Comparison of ENCODE assay signal across 16 cellular contexts in the genomic region with DNA sequence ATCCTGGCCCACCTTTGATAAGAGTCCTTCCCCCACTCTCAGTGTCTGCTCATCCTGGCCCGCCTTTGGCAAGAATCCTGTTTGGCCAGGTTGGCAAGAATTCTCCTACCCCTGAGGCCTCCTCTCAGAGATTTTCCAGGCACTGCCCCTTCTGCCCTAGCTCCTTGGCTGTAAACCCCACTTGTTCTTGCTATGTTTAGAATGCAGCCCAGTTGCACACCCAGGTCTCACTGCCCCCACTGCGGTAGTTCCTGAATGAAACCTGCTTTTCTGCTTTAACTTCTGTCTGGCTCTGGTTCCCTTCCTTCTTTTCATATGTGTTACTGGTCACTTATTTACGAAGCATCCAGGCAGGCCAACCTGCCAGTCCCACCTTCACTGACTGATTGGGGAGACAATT.
DNase-seq lines count a peak whose midpoint lies in the region; TF ChIP-seq lines count a peak whose summit lies in the region.
"Had no signal": no experiment of that assay in that cellular context is flagged by ENCODE, and none has a peak within 500 bp of the region (broad histone marks: within the 10 kb centered on the region; RNA-seq: fewer than 3 reads in every experiment).

No MANE protein-coding gene starts in this region.

- H2BK12ac ChIP-seq in trophoblast cell (ENCODE audit: low read length) = no peak overlapping the region

- peaks cover 7% of the 10 kb centered on the region for H3K27me3 Mint-ChIP-seq in type B pancreatic cell
- H3K27me3 Mint-ChIP-seq: B cell had no signal

- no peaks in the 10 kb centered on the region for H3K9me2 ChIP-seq in hepatocyte (replicated peaks; ENCODE audit: insufficient read depth)

- H3K4me2 ChIP-seq in BLaER1 (peak overlapping the region; percentile 62), hepatocyte (no peak overlapping the region), trophoblast cell (ENCODE audit: low read length) (peak overlapping the region; percentile 25)
- H3K4me2 ChIP-seq: GM23338 had no signal

- peaks cover 9% of the 10 kb centered on the region for H3K4me1 Mint-ChIP-seq in type B pancreatic cell (ENCODE audit: unreplicated experiment)
- H3K4me1 Mint-ChIP-seq: B cell, GM23338 had no signal

- H4K91ac ChIP-seq in trophoblast cell (ENCODE audit: low read depth, low read length) = no peak overlapping the region

- H3K4me3 ChIP-seq in BLaER1 (no peak overlapping the region), hepatocyte (no peak overlapping the region), trophoblast cell (ENCODE audit: low read depth, low read length) (no peak overlapping the region)
- H3K4me3 ChIP-seq: GM23338 had no signal

- peak overlapping the region; percentile 66 for H3K4me3 Mint-ChIP-seq in type B pancreatic cell
- H3K4me3 Mint-ChIP-seq: B cell; CD4-positive, alpha-beta T cell; GM23338 had no signal

- DNase-seq in hepatocyte (ENCODE audit: low spot score) (peak; percentile 30), trophoblast cell (no peak), type B pancreatic cell (ENCODE audit: extremely low spot score, unreplicated experiment) (no peak), epidermal melanocyte (ENCODE audit: insufficient read length, low spot score) (no peak), midbrain (lab: John Stamatoyannopoulos, UW) (no peak)
- no peak for DNase-seq in activated effector memory CD4-positive, alpha-beta T cell treated with anti-CD3 and anti-CD28 coated beads, Interleukin-2, amount 50 U/mL, for 16 hours
- DNase-seq: 8988T, Caco-2, GDM1, HCEC 1CT had no signal

- H3K36me3 ChIP-seq in BLaER1 = no peaks in the 10 kb centered on the region
- H3K36me3 ChIP-seq in hepatocyte (replicated peaks; ENCODE audit: insufficient read depth, low read depth) = no peaks in the 10 kb centered on the region
- no peaks in the 10 kb centered on the region for H3K36me3 ChIP-seq in trophoblast cell (ENCODE audit: control insufficient read depth in 1 of 2, insufficient read depth in 2 of 2, low read length in 2 of 2)

- no peak overlapping the region for H2BK5ac ChIP-seq in trophoblast cell (ENCODE audit: low read depth, low read length, poor library complexity)

- H3K27ac Mint-ChIP-seq in type B pancreatic cell = peak overlapping the region; percentile 91
- H3K27ac Mint-ChIP-seq: B cell; CD4-positive, alpha-beta T cell; GM23338 had no signal

- no peak overlapping the region for H3K4ac ChIP-seq in trophoblast cell (ENCODE audit: low read depth, low read length)

- no peaks in the 10 kb centered on the region for H3K9me3 Mint-ChIP-seq in type B pancreatic cell
- H3K9me3 Mint-ChIP-seq: CD4-positive, alpha-beta T cell had no signal

- no peak overlapping the region for H3K23ac ChIP-seq in trophoblast cell (ENCODE audit: low read length)

- no peak overlapping the region for H3K14ac ChIP-seq in trophoblast cell (ENCODE audit: low read length)

- WGBS in hepatocyte (ENCODE audit: low lambda C conversion rate, missing lambda C conversion rate) = 63% methylated on average over 3 of the region's 3 CpGs
- WGBS in trophoblast cell (ENCODE audit: extremely low coverage, insufficient coverage, insufficient read length) = no CpG with 5 or more reads among the region's 3 CpGs

- H3K9ac ChIP-seq in BLaER1 (no peak overlapping the region), trophoblast cell (ENCODE audit: low read length) (no peak overlapping the region)

- no peak overlapping the region for H2BK120ac ChIP-seq in trophoblast cell (ENCODE audit: insufficient read depth, low read length, poor library complexity)

- H3K27me3 ChIP-seq in BLaER1 (no peaks in the 10 kb centered on the region), hepatocyte (no peaks in the 10 kb centered on the region), trophoblast cell (ENCODE audit: insufficient read depth, low read length) (no peaks in the 10 kb centered on the region)

- H4K20me1 ChIP-seq in BLaER1 (no peaks in the 10 kb centered on the region), hepatocyte (ENCODE audit: insufficient read depth, poor library complexity, severe bottlenecking) (no peaks in the 10 kb centered on the region)

- no peak overlapping the region for H4K12ac ChIP-seq in trophoblast cell (ENCODE audit: low read depth, low read length)

- H3K4me1 ChIP-seq in BLaER1 (peaks cover 87% of the 10 kb centered on the region), hepatocyte (ENCODE audit: insufficient read depth) (no peaks in the 10 kb centered on the region), trophoblast cell (ENCODE audit: control insufficient read depth in 1 of 2, insufficient read depth in 2 of 2, low read length in 2 of 2) (peaks cover 15 to 22% of the 10 kb centered on the region in 2 experiments)
- H3K4me1 ChIP-seq: Caco-2 had no signal

- no peak overlapping the region for H4K8ac ChIP-seq in trophoblast cell (ENCODE audit: low read depth, low read length)

- no peak overlapping the region for H2AFZ ChIP-seq in hepatocyte
- no peak overlapping the region for H2AFZ ChIP-seq in trophoblast cell (ENCODE audit: insufficient read depth, low read length, poor library complexity)
- H2AFZ ChIP-seq: GM23338 had no signal

- H3K27ac ChIP-seq in BLaER1 (no peak overlapping the region), hepatocyte (no peak overlapping the region), trophoblast cell (ENCODE audit: low read depth, low read length) (peak overlapping the region; percentile 42)
- H3K27ac ChIP-seq: C4-2B, HL-60 had no signal

- TF ChIP-seq CTCF in hepatocyte (IDR thresholded peaks at IDR 0.05; ENCODE audit: poor library complexity) (no peak), type B pancreatic cell (conservative IDR thresholded peaks at IDR 0.05) (no peak)

- no peaks in the 10 kb centered on the region for H3K9me3 ChIP-seq in BLaER1
- no peaks in the 10 kb centered on the region for H3K9me3 ChIP-seq in hepatocyte (ENCODE audit: low read depth)
- peaks cover 3% of the 10 kb centered on the region for H3K9me3 ChIP-seq in trophoblast cell (ENCODE audit: insufficient read depth, low read depth, low read length)
- H3K9me3 ChIP-seq: Caco-2 had no signal

- H3K18ac ChIP-seq in trophoblast cell (ENCODE audit: low read length) = no peak overlapping the region

- H3K36me3 Mint-ChIP-seq in type B pancreatic cell = no peaks in the 10 kb centered on the region

- H3K79me2 ChIP-seq in hepatocyte = no peaks in the 10 kb centered on the region
- H3K79me2 ChIP-seq in trophoblast cell (ENCODE audit: control insufficient read depth, insufficient read depth, low read length, poor library complexity) = no peaks in the 10 kb centered on the region

- no peak overlapping the region for H2AK5ac ChIP-seq in trophoblast cell (ENCODE audit: low read length)

- peaks cover 11% of the 10 kb centered on the region for H3K79me1 ChIP-seq in trophoblast cell (ENCODE audit: low read length)
